In genomic region chr3:121834079-121834730, GRCh38 we compare ENCODE assay signal across 8 cellular contexts. TPM values are rescaled to one million over a fixed set of nuclear protein-coding genes. Genes with fewer than 3 reads are reported as not detected.
DNase-seq lines count a peak whose midpoint lies in the region; ATAC-seq and TF ChIP-seq lines count a peak whose summit lies in the region.

No MANE protein-coding gene starts in this region.

- H3K27ac ChIP-seq in colonic mucosa (peak overlapping the region; percentile 78), upper lobe of right lung (peak overlapping the region; percentile 85)

- H3K4me3 Mint-ChIP-seq in activated naive CD4-positive, alpha-beta T cell treated with anti-CD3 and anti-CD28 coated beads, Interleukin-2, amount 50 U/mL, for 24 hours = peak overlapping the region; percentile 90

- H3K4me1 Mint-ChIP-seq in activated naive CD4-positive, alpha-beta T cell treated with anti-CD3 and anti-CD28 coated beads, Interleukin-2, amount 50 U/mL, for 24 hours = peaks cover 63% of the 10 kb centered on the region

- no peak for ATAC-seq in upper lobe of right lung
- ATAC-seq in GM19324 (IDR thresholded peaks at IDR 0.05; ENCODE audit: low FRiP score, unreplicated experiment) = no peak

- H3K27me3 ChIP-seq in NT2/D1 (ENCODE audit: insufficient read depth, insufficient read length) = peaks cover 10% of the 10 kb centered on the region
- no peaks in the 10 kb centered on the region for H3K27me3 ChIP-seq in colonic mucosa
- no peaks in the 10 kb centered on the region for H3K27me3 ChIP-seq in upper lobe of right lung

- TF ChIP-seq CTCF in colonic mucosa (IDR thresholded peaks at IDR 0.05) = no peak
- no peak for TF ChIP-seq CTCF in upper lobe of right lung (IDR thresholded peaks at IDR 0.05)

- peak overlapping the region; percentile 65 for H3K4me3 ChIP-seq in NT2/D1 (ENCODE audit: insufficient read length, low read depth)
- peak overlapping the region; percentile 66 for H3K4me3 ChIP-seq in colonic mucosa
- peak overlapping the region; percentile 79 for H3K4me3 ChIP-seq in upper lobe of right lung

- intact Hi-C loops in colonic mucosa (cut with DNase I) (no loop called here), upper lobe of right lung (cut with DNase I) (no loop called here)

- H3K36me3 ChIP-seq in NT2/D1 (ENCODE audit: insufficient read depth, insufficient read length, low read length) (peaks cover 40% of the 10 kb centered on the region), colonic mucosa (no peaks in the 10 kb centered on the region), upper lobe of right lung (peaks cover 5% of the 10 kb centered on the region)

- H3K27ac Mint-ChIP-seq in activated naive CD4-positive, alpha-beta T cell treated with anti-CD3 and anti-CD28 coated beads, Interleukin-2, amount 50 U/mL, for 24 hours = peak overlapping the region; percentile 68

- H3K9me3 ChIP-seq in NT2/D1 (ENCODE audit: insufficient read depth, low read length) (no peaks in the 10 kb centered on the region), colonic mucosa (no peaks in the 10 kb centered on the region), upper lobe of right lung (no peaks in the 10 kb centered on the region)

- no peak for DNase-seq in activated naive CD4-positive, alpha-beta T cell (lab: John Stamatoyannopoulos, UW)
- DNase-seq in NT2/D1 (ENCODE audit: low read depth, low spot score) (no peak), colonic mucosa (peak; percentile 30), medulla oblongata (ENCODE audit: extremely low spot score) (peak; percentile 35), upper lobe of right lung (no peak)
- no peak for DNase-seq in activated CD8-positive, alpha-beta memory T cell treated with anti-CD3 and anti-CD28 coated beads for 24 hours

- H3K9me3 Mint-ChIP-seq in activated naive CD4-positive, alpha-beta T cell treated with anti-CD3 and anti-CD28 coated beads, Interleukin-2, amount 50 U/mL, for 24 hours = no peaks in the 10 kb centered on the region

- H3K36me3 Mint-ChIP-seq in activated naive CD4-positive, alpha-beta T cell treated with anti-CD3 and anti-CD28 coated beads, Interleukin-2, amount 50 U/mL, for 24 hours = peaks cover 16% of the 10 kb centered on the region

- H3K4me1 ChIP-seq in NT2/D1 (ENCODE audit: insufficient read depth, insufficient read length) (no peaks in the 10 kb centered on the region), colonic mucosa (peaks cover 6% of the 10 kb centered on the region), upper lobe of right lung (peaks cover 17% of the 10 kb centered on the region)

- no peaks in the 10 kb centered on the region for H3K27me3 Mint-ChIP-seq in activated naive CD4-positive, alpha-beta T cell treated with anti-CD3 and anti-CD28 coated beads, Interleukin-2, amount 50 U/mL, for 24 hours

- H3K9ac ChIP-seq in NT2/D1 (ENCODE audit: insufficient read length, low read depth) (peak overlapping the region; percentile 73), colonic mucosa (ENCODE audit: low read depth in 2 of 2, low read length in 2 of 2) (peak overlapping the region; percentile 52 to 86)

RNA-seq across cellular contexts. Expression of gene IQCB1, which starts 0.7 kb away (rescaled TPM):
- 10 to 100 TPM; 10.8 to 12.5 TPM for total RNA-seq in colonic mucosa
- 14.5 TPM for total RNA-seq in upper lobe of right lung

RNA-seq across cellular contexts. Expression of gene EAF2, which starts 0.8 kb away (rescaled TPM):
- total RNA-seq in colonic mucosa (1 to 10 TPM; 4.5 to 6.3 TPM), upper lobe of right lung (4.8 TPM)

RNA-seq across cellular contexts. Expression of gene SLC15A2, which starts 60.0 kb away (rescaled TPM):
- total RNA-seq in colonic mucosa (1 to 10 TPM; 1.4 to 3.1 TPM), upper lobe of right lung (63.6 TPM)

Comparison
In these comparisons a context has a peak if more than half of its experiments do, and no peak if none do; other contexts are left out.
1. DNase-seq: peak in colonic mucosa (single experiment) and medulla oblongata (single experiment); none in activated naive CD4-positive, alpha-beta T cell (0 of 4), NT2/D1 (single experiment), upper lobe of right lung (single experiment) and activated CD8-positive, alpha-beta memory T cell treated with anti-CD3 and anti-CD28 coated beads for 24 hours (single experiment).
2. RNA of gene SLC15A2, which starts 60.0 kb away (total RNA-seq): 63.6 TPM in upper lobe of right lung (single experiment); 1.4 to 3.1 TPM in colonic mucosa; every median in the first group is over 10 times any median in the second.
3. Peak in every context shown above with its lines, with median percentiles within 50 percentile points of each other: H3K4me3 ChIP-seq.